9 cellular contexts compared by ENCODE assay signal in the genomic region with DNA sequence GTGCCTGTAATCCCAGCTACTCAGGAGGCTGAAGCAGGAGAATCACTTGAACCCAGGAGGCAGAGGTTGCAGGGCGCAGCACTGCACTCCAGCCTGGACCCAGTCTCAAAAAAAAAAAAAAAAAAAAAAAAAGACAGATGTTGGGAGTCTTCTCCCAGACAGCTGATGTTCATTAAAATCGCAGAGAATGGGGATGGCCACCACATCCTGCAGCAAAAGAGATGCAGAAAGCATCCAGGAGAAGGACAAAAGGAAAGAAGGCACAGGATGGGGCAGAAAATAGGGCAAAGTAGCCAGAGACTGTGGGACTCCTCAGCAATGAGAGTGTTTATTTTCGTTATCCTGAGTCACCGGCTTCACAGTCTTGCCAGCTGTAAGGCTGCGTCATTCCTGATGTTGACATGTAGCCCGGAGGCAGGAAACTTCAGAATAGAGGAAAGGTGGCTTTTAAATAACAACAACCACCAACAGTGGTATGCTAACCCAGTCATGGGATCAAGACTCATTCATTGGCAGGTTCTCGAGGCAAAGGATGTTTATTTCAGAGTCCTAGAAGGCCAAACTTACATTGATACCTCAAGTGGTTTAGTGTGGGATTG.
A peak's percentile ranks its signal among the peaks of the same experiment; 100 is the strongest.
DNase-seq lines count a peak whose midpoint lies in the region; ATAC-seq and TF ChIP-seq lines count a peak whose summit lies in the region.
"Had no signal": no experiment of that assay in that cellular context is flagged by ENCODE, and none has a peak within 500 bp of the region (broad histone marks: within the 10 kb centered on the region; RNA-seq: fewer than 3 reads in every experiment).

No MANE protein-coding gene starts in this region.

- H3K27ac Mint-ChIP-seq in activated CD8-positive, alpha-beta memory T cell treated with anti-CD3 and anti-CD28 coated beads, Interleukin-2, amount 10 ng/mL, durations not matched to agents 7 days and 5 days: no peak overlapping the region

- no peaks in the 10 kb centered on the region for H3K36me3 Mint-ChIP-seq in activated CD8-positive, alpha-beta memory T cell treated with anti-CD3 and anti-CD28 coated beads, Interleukin-2, amount 10 ng/mL, durations not matched to agents 7 days and 5 days

- no peak for ATAC-seq in activated CD8-positive, alpha-beta memory T cell treated with anti-CD3 and anti-CD28 coated beads, Interleukin-2, amount 10 ng/mL, durations not matched to agents 7 days and 5 days
- ATAC-seq in GM19351 (IDR thresholded peaks at IDR 0.05; ENCODE audit: unreplicated experiment): no peak

- DNase-seq in AG09319 (ENCODE audit: extremely low read depth, low read depth) (peak; percentile 99), fibroblast of gingiva (ENCODE audit: low read depth) (peak; percentile 100), myocyte (ENCODE audit: low read depth) (peak; percentile 87), ecto neural progenitor cell (ENCODE audit: low spot score) (no peak), NCI-H187 treated with DMSO at 0.1 percent for 48 hours (lab: John Stamatoyannopoulos, UW) (no peak)
- DNase-seq in activated CD8-positive, alpha-beta memory T cell treated with anti-CD3 and anti-CD28 coated beads, Interleukin-2, amount 10 ng/mL, durations not matched to agents 7 days and 5 days: no peak
- DNase-seq: DMS79 treated with DMSO at 0.1 percent for 48 hours had no signal

- TF ChIP-seq CTCF in AG09319 (IDR thresholded peaks at IDR 0.05; ENCODE audit: low read depth, low read length): no peak

- no peak overlapping the region for H3K4me3 Mint-ChIP-seq in activated CD8-positive, alpha-beta memory T cell treated with anti-CD3 and anti-CD28 coated beads, Interleukin-2, amount 10 ng/mL, durations not matched to agents 7 days and 5 days

- H3K4me1 Mint-ChIP-seq in activated CD8-positive, alpha-beta memory T cell treated with anti-CD3 and anti-CD28 coated beads, Interleukin-2, amount 10 ng/mL, durations not matched to agents 7 days and 5 days: peaks cover 3% of the 10 kb centered on the region

- H3K27me3 Mint-ChIP-seq in activated CD8-positive, alpha-beta memory T cell treated with anti-CD3 and anti-CD28 coated beads, Interleukin-2, amount 10 ng/mL, durations not matched to agents 7 days and 5 days: peaks cover 15% of the 10 kb centered on the region

- CTCF ChIA-PET in activated CD8-positive, alpha-beta memory T cell treated with anti-CD3 and anti-CD28 coated beads, Interleukin-2, amount 10 ng/mL, durations not matched to agents 7 days and 5 days (lab: Charles Lee): no interaction called here

- H3K9me3 Mint-ChIP-seq in activated CD8-positive, alpha-beta memory T cell treated with anti-CD3 and anti-CD28 coated beads, Interleukin-2, amount 10 ng/mL, durations not matched to agents 7 days and 5 days (ENCODE audit: low read depth): no peaks in the 10 kb centered on the region

TF ChIP-seq in PFSK-1, 5 proteins besides CTCF, POLR2A, EP300 and RAD21:
- TF ChIP-seq TAF1 (IDR thresholded peaks at IDR 0.05; ENCODE audit: borderline replicate concordance, insufficient read depth, low read length) (no peak), POLR2AphosphoS5 (IDR thresholded peaks at IDR 0.05; ENCODE audit: low read depth, low read length) (0 out of 2 replicates have a peak, but pooled peaks have one; percentile 31), FOXP2 (optimal IDR thresholded peaks at IDR 0.05; ENCODE audit: borderline replicate concordance, extremely low read depth, extremely low read length, insufficient read depth) (peak; percentile 66), SIN3A (IDR thresholded peaks at IDR 0.05; ENCODE audit: borderline replicate concordance, insufficient read depth, low read length) (peak; percentile 98; the same call in 1 of the 2 replicates)
- TF ChIP-seq, protein P1, sequence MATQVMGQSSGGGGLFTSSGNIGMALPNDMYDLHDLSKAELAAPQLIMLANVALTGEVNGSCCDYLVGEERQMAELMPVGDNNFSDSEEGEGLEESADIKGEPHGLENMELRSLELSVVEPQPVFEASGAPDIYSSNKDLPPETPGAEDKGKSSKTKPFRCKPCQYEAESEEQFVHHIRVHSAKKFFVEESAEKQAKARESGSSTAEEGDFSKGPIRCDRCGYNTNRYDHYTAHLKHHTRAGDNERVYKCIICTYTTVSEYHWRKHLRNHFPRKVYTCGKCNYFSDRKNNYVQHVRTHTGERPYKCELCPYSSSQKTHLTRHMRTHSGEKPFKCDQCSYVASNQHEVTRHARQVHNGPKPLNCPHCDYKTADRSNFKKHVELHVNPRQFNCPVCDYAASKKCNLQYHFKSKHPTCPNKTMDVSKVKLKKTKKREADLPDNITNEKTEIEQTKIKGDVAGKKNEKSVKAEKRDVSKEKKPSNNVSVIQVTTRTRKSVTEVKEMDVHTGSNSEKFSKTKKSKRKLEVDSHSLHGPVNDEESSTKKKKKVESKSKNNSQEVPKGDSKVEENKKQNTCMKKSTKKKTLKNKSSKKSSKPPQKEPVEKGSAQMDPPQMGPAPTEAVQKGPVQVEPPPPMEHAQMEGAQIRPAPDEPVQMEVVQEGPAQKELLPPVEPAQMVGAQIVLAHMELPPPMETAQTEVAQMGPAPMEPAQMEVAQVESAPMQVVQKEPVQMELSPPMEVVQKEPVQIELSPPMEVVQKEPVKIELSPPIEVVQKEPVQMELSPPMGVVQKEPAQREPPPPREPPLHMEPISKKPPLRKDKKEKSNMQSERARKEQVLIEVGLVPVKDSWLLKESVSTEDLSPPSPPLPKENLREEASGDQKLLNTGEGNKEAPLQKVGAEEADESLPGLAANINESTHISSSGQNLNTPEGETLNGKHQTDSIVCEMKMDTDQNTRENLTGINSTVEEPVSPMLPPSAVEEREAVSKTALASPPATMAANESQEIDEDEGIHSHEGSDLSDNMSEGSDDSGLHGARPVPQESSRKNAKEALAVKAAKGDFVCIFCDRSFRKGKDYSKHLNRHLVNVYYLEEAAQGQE (IDR thresholded peaks at IDR 0.05; ENCODE audit: insufficient read depth in 1 of 2, low read depth in 2 of 2, low read length in 2 of 2): no peak; a peak in 2 of 4 replicates

Comparison
In these comparisons a context has a peak if more than half of its experiments do, and no peak if none do; other contexts are left out.
1. DNase-seq: peak in AG09319 (single experiment), fibroblast of gingiva (single experiment) and myocyte (single experiment); none in activated CD8-positive, alpha-beta memory T cell treated with anti-CD3 and anti-CD28 coated beads, Interleukin-2, amount 10 ng/mL, durations not matched to agents 7 days and 5 days (single experiment), ecto neural progenitor cell (single experiment) and NCI-H187 treated with DMSO at 0.1 percent for 48 hours (single experiment).